Comparison of ENCODE assay signal across 11 cellular contexts in the genomic region with DNA sequence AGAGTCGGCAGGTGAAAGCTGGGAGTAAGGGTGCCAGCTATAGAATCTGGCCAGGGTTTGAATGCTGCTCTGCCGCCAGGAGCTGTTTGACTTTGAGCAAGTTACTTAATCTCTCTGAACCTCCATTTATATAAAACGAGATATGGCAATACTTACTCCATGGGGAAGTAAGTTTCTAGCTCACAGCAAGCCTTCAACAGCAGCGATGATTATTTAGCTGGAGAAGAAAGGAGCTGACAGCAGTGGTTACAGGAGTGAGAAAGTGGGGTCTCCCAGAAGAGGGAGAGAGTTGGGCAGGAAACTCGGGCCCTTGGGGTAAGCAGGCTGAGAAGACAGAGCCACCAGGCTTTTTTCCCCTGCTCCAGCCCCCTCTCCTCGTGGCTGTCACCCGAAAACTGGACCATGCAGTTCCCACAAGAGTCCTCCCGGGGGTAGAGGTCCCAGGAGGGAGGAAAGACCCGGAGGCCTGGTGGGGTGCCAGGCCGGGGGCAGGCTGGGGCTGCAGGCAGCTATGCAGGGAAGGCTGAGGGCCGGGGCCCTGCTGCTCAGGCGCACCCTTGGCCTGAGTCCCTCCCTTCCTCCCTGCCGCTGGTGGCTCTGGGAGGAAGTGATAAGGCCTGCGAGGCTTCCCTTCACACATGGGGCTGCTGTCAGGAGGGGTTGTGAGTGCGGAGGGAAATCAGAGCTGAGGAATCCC. TPM values are rescaled to one million over a fixed set of nuclear protein-coding genes. Genes with fewer than 3 reads are reported as not detected.
DNase-seq lines count a peak whose midpoint lies in the region; ATAC-seq and TF ChIP-seq lines count a peak whose summit lies in the region.
"Had no signal": no experiment of that assay in that cellular context is flagged by ENCODE, and none has a peak within 500 bp of the region (broad histone marks: within the 10 kb centered on the region; RNA-seq: fewer than 3 reads in every experiment).

No MANE protein-coding gene starts in this region.

- peaks cover 19% of the 10 kb centered on the region for H3K9me3 Mint-ChIP-seq in activated T-cell treated with anti-CD3 and anti-CD28 coated beads, Interleukin-2, amount 50 U/mL, for 4 hours
- H3K9me3 Mint-ChIP-seq in activated naive CD4-positive, alpha-beta T cell treated with anti-CD3 and anti-CD28 coated beads, Interleukin-2, amount 50 U/mL, for 72 hours = peaks cover 15 to 23% of the 10 kb centered on the region in 2 donors
- H3K9me3 Mint-ChIP-seq in progenitor cell of endocrine pancreas (ENCODE audit: low read depth) = no peaks in the 10 kb centered on the region

- H3K27me3 Mint-ChIP-seq in activated T-cell treated with anti-CD3 and anti-CD28 coated beads, Interleukin-2, amount 50 U/mL, for 4 hours (ENCODE audit: low read depth) = peaks cover 2% of the 10 kb centered on the region
- peaks cover 19% of the 10 kb centered on the region for H3K27me3 Mint-ChIP-seq in progenitor cell of endocrine pancreas

- peak; percentile 65 to 68 for ATAC-seq in activated T-cell treated with anti-CD3 and anti-CD28 coated beads, Interleukin-2, amount 50 U/mL, for 4 hours
- ATAC-seq in activated naive CD4-positive, alpha-beta T cell treated with anti-CD3 and anti-CD28 coated beads, Interleukin-2, amount 50 U/mL, for 72 hours = peak; percentile 47 to 66
- ATAC-seq in right lobe of liver (peak; percentile 59 to 69 (median 64)), upper lobe of left lung (ENCODE audit: low FRiP score in 2 of 2) (peak; percentile 31 to 61), HG02588 (IDR thresholded peaks at IDR 0.05; ENCODE audit: unreplicated experiment) (no peak), HG03520 (IDR thresholded peaks at IDR 0.05; ENCODE audit: unreplicated experiment) (no peak)

- no peaks in the 10 kb centered on the region for H3K4me1 ChIP-seq in right lobe of liver
- peaks cover 20 to 44% (median 38%) of the 10 kb centered on the region in 4 donors for H3K4me1 ChIP-seq in upper lobe of left lung
- H3K4me1 ChIP-seq: prostate gland had no signal

- no peak for DNase-seq in activated T-cell treated with anti-CD3 and anti-CD28 coated beads, Interleukin-2, amount 50 U/mL, for 4 hours
- DNase-seq in activated T-cell treated with anti-CD3 and anti-CD28 coated beads, Interleukin-2, amount 50 U/mL, for 1 hour = no peak
- DNase-seq in activated naive CD4-positive, alpha-beta T cell treated with anti-CD3 and anti-CD28 coated beads, Interleukin-2, amount 50 U/mL, for 72 hours (ENCODE audit: low spot score in 2 of 2) = no peak
- DNase-seq in right lobe of liver (peak in 1 of 3 donors; percentile 55), upper lobe of left lung (peak in 1 of 2 donors; percentile 54), progenitor cell of endocrine pancreas (ENCODE audit: low spot score, unreplicated experiment) (no peak)
- DNase-seq: NCI-H345 had no signal

- no peak for TF ChIP-seq CTCF in right lobe of liver (IDR thresholded peaks at IDR 0.05)
- TF ChIP-seq CTCF in upper lobe of left lung (IDR thresholded peaks at IDR 0.05) = no peak
- TF ChIP-seq CTCF in progenitor cell of endocrine pancreas (IDR thresholded peaks at IDR 0.05; ENCODE audit: unreplicated experiment) = no peak

- peaks cover 37% of the 10 kb centered on the region for H3K4me1 Mint-ChIP-seq in activated T-cell treated with anti-CD3 and anti-CD28 coated beads, Interleukin-2, amount 50 U/mL, for 4 hours (ENCODE audit: low read depth)
- H3K4me1 Mint-ChIP-seq in progenitor cell of endocrine pancreas (ENCODE audit: low read depth) = no peaks in the 10 kb centered on the region

- H3K9me3 ChIP-seq in right lobe of liver (no peaks in the 10 kb centered on the region), upper lobe of left lung (peaks cover 0 to 11% (median 2%) of the 10 kb centered on the region in 4 donors)
- H3K9me3 ChIP-seq: prostate gland had no signal

- H3K36me3 ChIP-seq in right lobe of liver = no peaks in the 10 kb centered on the region
- peaks cover 0 to 8% (median 0%) of the 10 kb centered on the region in 4 donors for H3K36me3 ChIP-seq in upper lobe of left lung
- H3K36me3 ChIP-seq: prostate gland had no signal

- 52% methylated on average over 7 of the region's 15 CpGs for WGBS in right lobe of liver (ENCODE audit: insufficient coverage, low coverage, low lambda C conversion rate, missing lambda C conversion rate)
- 19 to 35% methylated on average over 10 to 15 of the region's 15 CpGs for WGBS in upper lobe of left lung, 2 donors

- no peak overlapping the region for H3K4me3 Mint-ChIP-seq in activated T-cell treated with anti-CD3 and anti-CD28 coated beads, Interleukin-2, amount 50 U/mL, for 4 hours
- no peak overlapping the region for H3K4me3 Mint-ChIP-seq in progenitor cell of endocrine pancreas (ENCODE audit: low read depth)
- H3K4me3 Mint-ChIP-seq: stimulated activated naive CD8-positive, alpha-beta T cell treated with anti-CD3 and anti-CD28 coated beads, Interleukin-15, Interleukin-2, amounts not matched to agents 100 ng/mL and 50 ng/mL, for 24 hours had no signal

- H3K27ac ChIP-seq in right lobe of liver = no peak overlapping the region
- H3K27ac ChIP-seq in upper lobe of left lung = peak overlapping the region; percentile 12 to 73 (median 64)
- H3K27ac ChIP-seq: prostate gland had no signal

- H3K36me3 Mint-ChIP-seq in activated T-cell treated with anti-CD3 and anti-CD28 coated beads, Interleukin-2, amount 50 U/mL, for 4 hours (ENCODE audit: insufficient read depth) = peaks cover 4% of the 10 kb centered on the region
- H3K36me3 Mint-ChIP-seq in activated naive CD4-positive, alpha-beta T cell treated with anti-CD3 and anti-CD28 coated beads, Interleukin-2, amount 50 U/mL, for 72 hours = peaks cover 15 to 18% of the 10 kb centered on the region in 2 donors
- no peaks in the 10 kb centered on the region for H3K36me3 Mint-ChIP-seq in progenitor cell of endocrine pancreas (ENCODE audit: insufficient read depth)

- TF ChIP-seq POLR2A in right lobe of liver (IDR thresholded peaks at IDR 0.05) (no peak), upper lobe of left lung (IDR thresholded peaks at IDR 0.05) (no peak)

- peak overlapping the region in 1 of 2 donors; percentile 63 for H3K27ac Mint-ChIP-seq in activated naive CD4-positive, alpha-beta T cell treated with anti-CD3 and anti-CD28 coated beads, Interleukin-2, amount 50 U/mL, for 72 hours
- no peak overlapping the region for H3K27ac Mint-ChIP-seq in progenitor cell of endocrine pancreas
- H3K27ac Mint-ChIP-seq: stimulated activated naive CD8-positive, alpha-beta T cell treated with anti-CD3 and anti-CD28 coated beads, Interleukin-15, Interleukin-2, amounts not matched to agents 100 ng/mL and 50 ng/mL, for 24 hours had no signal

- intact Hi-C loops in right lobe of liver (cut with DNase I) = no loop called here

- no peaks in the 10 kb centered on the region for H3K27me3 ChIP-seq in right lobe of liver
- H3K27me3 ChIP-seq in upper lobe of left lung = no peaks in the 10 kb centered on the region

- no peak for TF ChIP-seq EP300 in upper lobe of left lung (IDR thresholded peaks at IDR 0.05)

- peak overlapping the region; percentile 22 to 27 (median 25) for H3K4me3 ChIP-seq in right lobe of liver
- H3K4me3 ChIP-seq in upper lobe of left lung = peak overlapping the region; percentile 22 to 42 (median 30)
- H3K4me3 ChIP-seq: prostate gland had no signal

RNA-seq across cellular contexts. Expression of a gene that starts 3.5 kb away (rescaled TPM):
- 1 to 10 TPM; 5.3 to 9.2 (median 8.2) TPM for total RNA-seq in activated T-cell treated with anti-CD3 and anti-CD28 coated beads, Interleukin-2, amount 50 U/mL, for 4 hours
- 10 to 100 TPM in 1 of 2 donors, 1 to 10 TPM in 1; 1.8 to 12.7 TPM for total RNA-seq in activated naive CD4-positive, alpha-beta T cell treated with anti-CD3 and anti-CD28 coated beads, Interleukin-2, amount 50 U/mL, for 72 hours
- total RNA-seq in right lobe of liver (1 to 10 TPM; 2.4 to 9.2 (median 5.0) TPM), upper lobe of left lung (10 to 100 TPM in 4 of 6 donors, 1 to 10 TPM in 2; 3.1 to 95.3 (median 16.2) TPM), progenitor cell of endocrine pancreas (0.74 and 1.1 TPM in 2 replicates)

RNA-seq across cellular contexts. Expression of a gene that starts 16.2 kb away (rescaled TPM):
- under 1 TPM; 0.49 to 0.71 (median 0.66) TPM for total RNA-seq in activated T-cell treated with anti-CD3 and anti-CD28 coated beads, Interleukin-2, amount 50 U/mL, for 4 hours
- under 1 TPM; 0.41 to 0.72 TPM for total RNA-seq in activated naive CD4-positive, alpha-beta T cell treated with anti-CD3 and anti-CD28 coated beads, Interleukin-2, amount 50 U/mL, for 72 hours
- total RNA-seq in right lobe of liver = under 1 TPM in 5 of 6 experiments, not detected in 1; 0.11 to 0.69 (median 0.18) TPM
- 1 to 10 TPM in 5 of 6 donors, under 1 TPM in 1; 0.59 to 5.7 (median 3.1) TPM for total RNA-seq in upper lobe of left lung
- 6.9 and 9.4 TPM in 2 replicates for total RNA-seq in progenitor cell of endocrine pancreas

RNA-seq across cellular contexts. Expression of a gene that starts 30.0 kb away (rescaled TPM):
- 1 to 10 TPM; 5.8 to 7.3 (median 6.7) TPM for total RNA-seq in activated T-cell treated with anti-CD3 and anti-CD28 coated beads, Interleukin-2, amount 50 U/mL, for 4 hours
- total RNA-seq in activated naive CD4-positive, alpha-beta T cell treated with anti-CD3 and anti-CD28 coated beads, Interleukin-2, amount 50 U/mL, for 72 hours = 10 to 100 TPM in 1 of 2 donors, 1 to 10 TPM in 1; 1.1 to 14.9 TPM
- total RNA-seq in right lobe of liver (under 1 TPM in 1 of 6 experiments, not detected in 5; 0.40 TPM), upper lobe of left lung (1 to 10 TPM in 3 of 6 donors, under 1 TPM in 3; 0.46 to 5.2 (median 1.0) TPM), progenitor cell of endocrine pancreas (0.58 and 0.79 TPM in 2 replicates)

RNA-seq across cellular contexts. Expression of a gene that starts 34.0 kb away (rescaled TPM):
- 10 to 100 TPM; 48.1 to 54.6 (median 48.5) TPM for total RNA-seq in activated T-cell treated with anti-CD3 and anti-CD28 coated beads, Interleukin-2, amount 50 U/mL, for 4 hours
- total RNA-seq in activated naive CD4-positive, alpha-beta T cell treated with anti-CD3 and anti-CD28 coated beads, Interleukin-2, amount 50 U/mL, for 72 hours = 10 to 100 TPM; 42.6 to 78.3 TPM
- 10 to 100 TPM; 22.3 to 33.8 (median 26.8) TPM for total RNA-seq in right lobe of liver
- total RNA-seq in upper lobe of left lung = 10 to 100 TPM; 38.3 to 58.7 (median 42.5) TPM
- total RNA-seq in progenitor cell of endocrine pancreas = 36.0 and 36.2 TPM in 2 replicates

RNA-seq across cellular contexts. Expression of a gene that starts 54.0 kb away (rescaled TPM):
- 1 to 10 TPM; 2.4 to 3.4 (median 3.3) TPM for total RNA-seq in activated T-cell treated with anti-CD3 and anti-CD28 coated beads, Interleukin-2, amount 50 U/mL, for 4 hours
- 10 to 100 TPM in 1 of 2 donors, 1 to 10 TPM in 1; 7.6 to 19.7 TPM for total RNA-seq in activated naive CD4-positive, alpha-beta T cell treated with anti-CD3 and anti-CD28 coated beads, Interleukin-2, amount 50 U/mL, for 72 hours
- total RNA-seq in right lobe of liver (1 to 10 TPM in 5 of 6 experiments, under 1 TPM in 1; 0.53 to 1.2 (median 1.2) TPM), upper lobe of left lung (10 to 100 TPM in 2 of 6 donors, 1 to 10 TPM in 4; 2.1 to 37.7 (median 4.0) TPM), progenitor cell of endocrine pancreas (3.5 and 5.1 TPM in 2 replicates)

Comparison
In these comparisons a context has a peak if more than half of its experiments do, and no peak if none do; other contexts are left out.
1. ATAC-seq: peak in activated T-cell treated with anti-CD3 and anti-CD28 coated beads, Interleukin-2, amount 50 U/mL, for 4 hours (2 of 2), activated naive CD4-positive, alpha-beta T cell treated with anti-CD3 and anti-CD28 coated beads, Interleukin-2, amount 50 U/mL, for 72 hours (2 of 2), right lobe of liver (4 of 4) and upper lobe of left lung (2 of 2); none in HG02588 (single experiment) and HG03520 (single experiment).
2. H3K27ac ChIP-seq: peak in upper lobe of left lung (4 of 4); none in right lobe of liver (0 of 3).